ENCODE assay signal across 19 cellular contexts in genomic region chr3:87053548-87053947, GRCh38.
"Had no signal": no experiment of that assay in that cellular context is flagged by ENCODE, and none has a peak within 500 bp of the region (broad histone marks: within the 10 kb centered on the region; RNA-seq: fewer than 3 reads in every experiment).

No MANE protein-coding gene starts in this region.

- ATAC-seq: effector memory CD8-positive, alpha-beta T cell; gastrocnemius medialis; heart right ventricle; left lobe of liver; mucosa of descending colon; naive thymus-derived CD8-positive, alpha-beta T cell; sciatic nerve; stimulated activated naive B cell treated with anti-CD40 and anti-IgM and Interleukin-4, amounts not matched to agents 10 μg/mL and 1 μg/mL and 100 μg/mL, for 72 hours; stimulated activated naive CD8-positive, alpha-beta T cell treated with anti-CD3 and anti-CD28 coated beads, Interleukin-15, amount 100 ng/mL, for 72 hours had no signal

- H3K36me3 ChIP-seq: esophagus squamous epithelium, gastrocnemius medialis, heart right ventricle, neutrophil, thoracic aorta, transverse colon had no signal

- DNase-seq: effector memory CD8-positive, alpha-beta T cell; esophagus squamous epithelium; gastrocnemius medialis; heart right ventricle; hypothalamus; islet precursor cell; mammary epithelial cell; mucosa of descending colon; naive thymus-derived CD8-positive, alpha-beta T cell; stimulated activated CD4-positive, alpha-beta T cell treated with anti-CD3 and anti-CD28 coated beads, Interleukin-2, amount 100 ng/mL, for 24 hours; stimulated activated CD4-positive, alpha-beta T cell treated with anti-CD3 and anti-CD28 coated beads, Interleukin-4, amount 100 ng/mL, for 4 hours; stimulated activated naive B cell treated with anti-CD40 and anti-IgM and Interleukin-4, amounts not matched to agents 10 μg/mL and 1 μg/mL and 100 μg/mL, for 72 hours; stimulated activated naive CD8-positive, alpha-beta T cell treated with anti-CD3 and anti-CD28 coated beads, Interleukin-15, amount 100 ng/mL, for 72 hours; substantia nigra; transverse colon had no signal

- H3K4me3 ChIP-seq: esophagus squamous epithelium, gastrocnemius medialis, heart right ventricle, mucosa of descending colon, thoracic aorta, transverse colon had no signal

- H3K9me3 ChIP-seq: esophagus squamous epithelium, gastrocnemius medialis, heart right ventricle, mucosa of descending colon, neutrophil, thoracic aorta, transverse colon had no signal

- H3K4me1 ChIP-seq: esophagus squamous epithelium, gastrocnemius medialis, heart right ventricle, transverse colon had no signal

- H3K27me3 ChIP-seq: esophagus squamous epithelium, gastrocnemius medialis, heart right ventricle, neutrophil, transverse colon had no signal

- H3K27ac ChIP-seq: esophagus squamous epithelium, gastrocnemius medialis, heart right ventricle, neutrophil, thoracic aorta, transverse colon had no signal
